Comparison of ENCODE assay signal across 8 cellular contexts in the genomic region with DNA sequence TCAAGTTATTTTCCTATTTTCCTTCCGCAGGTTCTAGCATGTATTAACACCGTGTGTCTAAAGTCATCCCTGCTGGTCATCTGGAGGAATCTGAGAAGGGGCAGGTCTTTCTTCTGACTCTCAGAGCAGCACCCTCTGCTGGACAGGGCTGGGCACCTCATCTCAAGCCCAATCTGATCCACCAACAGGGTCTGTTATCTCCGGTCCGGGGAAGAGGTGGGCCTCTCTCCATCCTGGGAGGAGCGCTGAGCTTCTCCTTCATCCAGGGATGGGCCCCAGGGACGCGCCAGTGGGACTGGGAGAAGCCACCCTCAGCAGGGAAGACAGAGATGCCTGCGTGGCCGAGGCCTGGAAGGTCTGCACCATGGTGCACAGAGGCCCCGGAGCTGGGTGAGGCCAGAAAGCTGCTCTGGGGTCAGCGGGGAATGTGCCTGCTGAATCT. TPM values are rescaled to one million over a fixed set of nuclear protein-coding genes. Genes with fewer than 3 reads are reported as not detected.
DNase-seq lines count a peak whose midpoint lies in the region; ATAC-seq lines count a peak whose summit lies in the region.

No MANE protein-coding gene starts in this region.

- DNase-seq in DMS53 (lab: John Stamatoyannopoulos, UW) (peak; percentile 87), LoVo (ENCODE audit: low spot score) (peak; percentile 2), lung microvascular endothelial cell (ENCODE audit: low read depth in 2 of 2) (peak; percentile 62 to 80)
- DNase-seq in activated CD4-positive, alpha-beta T cell treated with anti-CD3 and anti-CD28 coated beads for 4 hours = peak; percentile 29 to 49
- DNase-seq in effector CD8-positive, alpha-beta T cell (lab: John Stamatoyannopoulos, UW) = peak; percentile 13
- DNase-seq in stimulated activated naive CD8-positive, alpha-beta T cell treated with anti-CD3 and anti-CD28 coated beads, Interleukin-15, Interleukin-2, amounts not matched to agents 100 U/mL and 50 U/mL, for 24 hours = peak; percentile 54

- ATAC-seq in stimulated activated naive CD8-positive, alpha-beta T cell treated with anti-CD3 and anti-CD28 coated beads, Interleukin-15, Interleukin-2, amounts not matched to agents 100 U/mL and 50 U/mL, for 24 hours = peak; percentile 40
- ATAC-seq in HG03135 (IDR thresholded peaks at IDR 0.05; ENCODE audit: unreplicated experiment) = no peak
- ATAC-seq in GM21825 (IDR thresholded peaks at IDR 0.05; ENCODE audit: unreplicated experiment) = no peak

RNA-seq across cellular contexts. Expression of gene ZNF331, which starts 26.0 kb away (rescaled TPM):
- total RNA-seq in lung microvascular endothelial cell = 3.3 and 7.9 TPM in 2 replicates

RNA-seq across cellular contexts. Expression of gene ZNF813, which starts 44.4 kb away (rescaled TPM):
- total RNA-seq in lung microvascular endothelial cell = 2.8 and 4.4 TPM in 2 replicates

Comparison
In these comparisons a context has a peak if more than half of its experiments do, and no peak if none do; other contexts are left out.
1. DNase-seq: peak in every context shown above with its lines; median percentile 87 in DMS53; 71 in lung microvascular endothelial cell; 54 in stimulated activated naive CD8-positive, alpha-beta T cell treated with anti-CD3 and anti-CD28 coated beads, Interleukin-15, Interleukin-2, amounts not matched to agents 100 U/mL and 50 U/mL, for 24 hours; 39 in activated CD4-positive, alpha-beta T cell treated with anti-CD3 and anti-CD28 coated beads for 4 hours; 13 in effector CD8-positive, alpha-beta T cell; 2 in LoVo.